In genomic region chr19:32656379-32656778, GRCh38 we compare ENCODE assay signal across 3 cellular contexts.
TF ChIP-seq lines count a peak whose summit lies in the region.

No MANE protein-coding gene starts in this region.

TF ChIP-seq in HEK293, 187 proteins besides CTCF, POLR2A, EP300 and RAD21:
- TF ChIP-seq ZNF121 (tag by site-specific recombination; IDR thresholded peaks at IDR 0.05) = peak; percentile 72

TF ChIP-seq in WTC11, 78 proteins besides CTCF, POLR2A, EP300 and RAD21:
- TF ChIP-seq ZNF121 (CRISPR knock-in tag; IDR thresholded peaks at IDR 0.05) = peak; percentile 42; the same call in 1 of the 2 replicates

TF ChIP-seq in K562, 482 proteins besides CTCF, POLR2A, EP300 and RAD21:
- peak; percentile 76 for TF ChIP-seq ZNF121 (CRISPR knock-in tag; conservative IDR thresholded peaks at IDR 0.05)
